9 cellular contexts compared by ENCODE assay signal in the genomic region with DNA sequence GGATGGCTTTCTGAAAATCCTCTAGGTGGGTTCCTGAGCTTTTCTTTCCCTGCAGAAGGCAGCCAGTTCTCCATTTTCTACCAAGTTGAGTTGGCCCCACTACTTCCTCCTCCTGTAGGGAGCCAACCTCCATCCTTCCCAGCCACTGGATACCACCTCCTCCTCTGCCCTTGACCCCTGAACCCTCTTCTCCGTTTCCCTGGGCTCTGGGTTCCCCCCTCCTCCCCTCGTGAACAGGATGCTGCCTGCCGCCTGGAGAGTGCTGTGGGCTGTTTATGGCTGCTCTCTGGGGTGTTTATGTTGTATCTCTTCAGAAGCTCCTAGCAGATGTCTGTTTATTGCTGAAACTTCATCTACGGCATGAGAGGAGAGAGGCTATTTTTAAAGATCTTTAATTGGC.
DNase-seq lines count a peak whose midpoint lies in the region; ATAC-seq and TF ChIP-seq lines count a peak whose summit lies in the region.
"Had no signal": no experiment of that assay in that cellular context is flagged by ENCODE, and none has a peak within 500 bp of the region (broad histone marks: within the 10 kb centered on the region; RNA-seq: fewer than 3 reads in every experiment).

No MANE protein-coding gene starts in this region.

- TF ChIP-seq POLR2A in NB4 (IDR thresholded peaks at IDR 0.05; ENCODE audit: extremely low read depth, insufficient read length), result no peak

- no peaks in the 10 kb centered on the region for H3K9me3 Mint-ChIP-seq in dendritic cell treated with granulocyte-macrophage colony-stimulating factor and Interleukin-4, amounts not matched to agents 40 ng/mL and 50 ng/mL, for 4 days

- no peaks in the 10 kb centered on the region for H3K36me3 ChIP-seq in neutrophil

- H3K4me3 Mint-ChIP-seq in dendritic cell treated with granulocyte-macrophage colony-stimulating factor and Interleukin-4, amounts not matched to agents 40 ng/mL and 50 ng/mL, for 4 days, result no peak overlapping the region

- no peaks in the 10 kb centered on the region for H3K27me3 Mint-ChIP-seq in dendritic cell treated with granulocyte-macrophage colony-stimulating factor and Interleukin-4, amounts not matched to agents 40 ng/mL and 50 ng/mL, for 4 days

- no peaks in the 10 kb centered on the region for H3K9me3 ChIP-seq in neutrophil

- H3K4me1 Mint-ChIP-seq in dendritic cell treated with granulocyte-macrophage colony-stimulating factor and Interleukin-4, amounts not matched to agents 40 ng/mL and 50 ng/mL, for 4 days (ENCODE audit: low read depth), result peaks cover 71% of the 10 kb centered on the region

- H3K27me3 ChIP-seq in neutrophil, result no peaks in the 10 kb centered on the region

- H3K27ac ChIP-seq in neutrophil, result peak overlapping the region; percentile 33

- ATAC-seq in GM21423 (IDR thresholded peaks at IDR 0.05; ENCODE audit: unreplicated experiment) (no peak), HG03045 (IDR thresholded peaks at IDR 0.05; ENCODE audit: unreplicated experiment) (no peak)

- H3K27ac Mint-ChIP-seq in dendritic cell treated with granulocyte-macrophage colony-stimulating factor and Interleukin-4, amounts not matched to agents 40 ng/mL and 50 ng/mL, for 4 days, result peak overlapping the region; percentile 72

- peaks cover 31% of the 10 kb centered on the region for H3K36me3 Mint-ChIP-seq in dendritic cell treated with granulocyte-macrophage colony-stimulating factor and Interleukin-4, amounts not matched to agents 40 ng/mL and 50 ng/mL, for 4 days (ENCODE audit: low read depth)

- TF ChIP-seq CTCF in NB4 (IDR thresholded peaks at IDR 0.05; ENCODE audit: low read depth, low read length) (peak; percentile 40), neutrophil (IDR thresholded peaks at IDR 0.05) (no peak)

- H3K4me3 ChIP-seq in NB4 (ENCODE audit: low read depth, low read length) (no peak overlapping the region), neutrophil (ENCODE audit: low read depth in 1 of 2, low read length in 1 of 2) (no peak overlapping the region)

- intact Hi-C loops in dendritic cell treated with granulocyte-macrophage colony-stimulating factor and Interleukin-4, amounts not matched to agents 40 ng/mL and 50 ng/mL, for 4 days (cut with micrococcal nuclease), result loop anchor here (10.0 kb wide), 1 partner anchor 116 kb away; no protein-coding TSS in a partner anchor

- peaks cover 6 to 9% of the 10 kb centered on the region in 2 experiments for H3K4me1 ChIP-seq in neutrophil (ENCODE audit: control insufficient read depth in 1 of 2, insufficient read depth in 1 of 2, low read depth in 1 of 2, low read length in 1 of 2)

- DNase-seq in GDM1 (lab: John Stamatoyannopoulos, UW) (peak; percentile 36), NB4 (ENCODE audit: low read depth) (peak; percentile 66), activated gamma-delta T cell treated with Interleukin-2 at 50 U/mL for 16 hours (no peak)
- DNase-seq: activated naive CD4-positive, alpha-beta T cell; T-helper 9 cell had no signal
